Comparison of ENCODE assay signal across 31 cellular contexts in genomic region chr4:177077095-177077494, GRCh38.
"Had no signal": no experiment of that assay in that cellular context is flagged by ENCODE, and none has a peak within 500 bp of the region (broad histone marks: within the 10 kb centered on the region; RNA-seq: fewer than 3 reads in every experiment).

No MANE protein-coding gene starts in this region.

- H3K9me3 Mint-ChIP-seq: activated B cell treated with CpG ODN at 0.5 μM for 24 hours; activated CD4-positive, alpha-beta memory T cell treated with anti-CD3 and anti-CD28 coated beads for 36 hours; activated naive CD4-positive, alpha-beta T cell treated with anti-CD3 and anti-CD28 coated beads for 36 hours; activated naive CD4-positive, alpha-beta T cell treated with anti-CD3 and anti-CD28 coated beads, Interleukin-2, amount 50 U/mL, for 72 hours; activated T-cell treated with anti-CD3 and anti-CD28 coated beads, Interleukin-2, amount 50 U/mL, for 4 hours; activated T-helper 1 cell treated with anti-CD3 and anti-CD28 coated beads, Interleukin-12 subunit alpha, Interleukin-12 subunit beta, Interleukin-2, Interleukin-4 antibody, amounts not matched to agents 30 ng/mL and 10 ng/mL and 1 ng/mL, durations not matched to agents 14 hours and 24 hours and 36 hours had no signal

- H3K27me3 Mint-ChIP-seq: activated B cell treated with CpG ODN at 0.5 μM for 24 hours; activated CD4-positive, alpha-beta memory T cell treated with anti-CD3 and anti-CD28 coated beads for 36 hours had no signal

- DNase-seq: activated B cell treated with CpG ODN at 0.5 μM for 24 hours; activated CD4-positive, alpha-beta memory T cell treated with anti-CD3 and anti-CD28 coated beads for 36 hours; activated CD4-positive, alpha-beta T cell treated with anti-CD3 and anti-CD28 coated beads for 4 hours; activated CD4-positive, alpha-beta T cell treated with anti-CD3 and anti-CD28 coated beads, Interleukin-2, amount 50 U/mL, for 1 hour; activated CD4-positive, CD25-positive, alpha-beta regulatory T cell treated with anti-CD3 and anti-CD28 coated beads, Interleukin-2, amount 50 U/mL, for 72 hours; activated CD8-positive, alpha-beta memory T cell treated with anti-CD3 and anti-CD28 coated beads, Interleukin-2, amount 50 U/mL, for 4 hours; activated gamma-delta T cell treated with Interleukin-2 at 50 U/mL for 16 hours; activated naive CD4-positive, alpha-beta T cell treated with anti-CD3 and anti-CD28 coated beads for 36 hours; activated T-cell treated with anti-CD3 and anti-CD28 coated beads for 4 hours; activated T-cell treated with anti-CD3 and anti-CD28 coated beads, Interleukin-2, amount 50 U/mL, for 4 hours; adrenal gland; body of pancreas; NCI-H1092 treated with DMSO at 0.1 percent for 48 hours; NCI-H146; NCI-H187; NCI-H2029 treated with DMSO at 0.1 percent for 48 hours; NCI-H2107; NCI-H510A treated with DMSO at 0.1 percent for 48 hours; NCI-H82; NK-92 treated with Interleukin-12 subunit alpha and Interleukin-12 subunit beta, amount 100 ng/mL, for 24 hours; PC-3; Peyer's patch; RPMI8226; SHP77 treated with DMSO at 0.1 percent for 48 hours; SW 1271; T-helper 1 cell; T-helper 2 cell; T-helper 9 cell had no signal

- FAIRE-seq: astrocyte had no signal

- H3K4me3 Mint-ChIP-seq: activated B cell treated with CpG ODN at 0.5 μM for 24 hours; activated CD4-positive, alpha-beta memory T cell treated with anti-CD3 and anti-CD28 coated beads for 36 hours; activated naive CD4-positive, alpha-beta T cell treated with anti-CD3 and anti-CD28 coated beads for 36 hours; activated T-cell treated with anti-CD3 and anti-CD28 coated beads, Interleukin-2, amount 50 U/mL, for 4 hours; activated T-helper 1 cell treated with anti-CD3 and anti-CD28 coated beads, Interleukin-12 subunit alpha, Interleukin-12 subunit beta, Interleukin-2, Interleukin-4 antibody, amounts not matched to agents 30 ng/mL and 10 ng/mL and 1 ng/mL, durations not matched to agents 14 hours and 24 hours and 36 hours had no signal

- H3K27ac Mint-ChIP-seq: activated B cell treated with CpG ODN at 0.5 μM for 24 hours; activated CD4-positive, alpha-beta memory T cell treated with anti-CD3 and anti-CD28 coated beads for 36 hours; activated naive CD4-positive, alpha-beta T cell treated with anti-CD3 and anti-CD28 coated beads for 36 hours; activated naive CD4-positive, alpha-beta T cell treated with anti-CD3 and anti-CD28 coated beads, Interleukin-2, amount 50 U/mL, for 72 hours; activated T-helper 1 cell treated with anti-CD3 and anti-CD28 coated beads, Interleukin-12 subunit alpha, Interleukin-12 subunit beta, Interleukin-2, Interleukin-4 antibody, amounts not matched to agents 30 ng/mL and 10 ng/mL and 1 ng/mL, durations not matched to agents 14 hours and 24 hours and 36 hours had no signal

- ATAC-seq: activated naive CD4-positive, alpha-beta T cell treated with anti-CD3 and anti-CD28 coated beads, Interleukin-2, amount 50 U/mL, for 72 hours; activated T-cell treated with anti-CD3 and anti-CD28 coated beads, Interleukin-2, amount 50 U/mL, for 4 hours; body of pancreas; PC-3 had no signal

- H3K36me3 Mint-ChIP-seq: activated CD4-positive, alpha-beta memory T cell treated with anti-CD3 and anti-CD28 coated beads for 36 hours; activated naive CD4-positive, alpha-beta T cell treated with anti-CD3 and anti-CD28 coated beads, Interleukin-2, amount 50 U/mL, for 72 hours had no signal

- H3K4me1 Mint-ChIP-seq: activated B cell treated with CpG ODN at 0.5 μM for 24 hours had no signal
